ENCODE assay signal across 1 cellular context in the genomic region with DNA sequence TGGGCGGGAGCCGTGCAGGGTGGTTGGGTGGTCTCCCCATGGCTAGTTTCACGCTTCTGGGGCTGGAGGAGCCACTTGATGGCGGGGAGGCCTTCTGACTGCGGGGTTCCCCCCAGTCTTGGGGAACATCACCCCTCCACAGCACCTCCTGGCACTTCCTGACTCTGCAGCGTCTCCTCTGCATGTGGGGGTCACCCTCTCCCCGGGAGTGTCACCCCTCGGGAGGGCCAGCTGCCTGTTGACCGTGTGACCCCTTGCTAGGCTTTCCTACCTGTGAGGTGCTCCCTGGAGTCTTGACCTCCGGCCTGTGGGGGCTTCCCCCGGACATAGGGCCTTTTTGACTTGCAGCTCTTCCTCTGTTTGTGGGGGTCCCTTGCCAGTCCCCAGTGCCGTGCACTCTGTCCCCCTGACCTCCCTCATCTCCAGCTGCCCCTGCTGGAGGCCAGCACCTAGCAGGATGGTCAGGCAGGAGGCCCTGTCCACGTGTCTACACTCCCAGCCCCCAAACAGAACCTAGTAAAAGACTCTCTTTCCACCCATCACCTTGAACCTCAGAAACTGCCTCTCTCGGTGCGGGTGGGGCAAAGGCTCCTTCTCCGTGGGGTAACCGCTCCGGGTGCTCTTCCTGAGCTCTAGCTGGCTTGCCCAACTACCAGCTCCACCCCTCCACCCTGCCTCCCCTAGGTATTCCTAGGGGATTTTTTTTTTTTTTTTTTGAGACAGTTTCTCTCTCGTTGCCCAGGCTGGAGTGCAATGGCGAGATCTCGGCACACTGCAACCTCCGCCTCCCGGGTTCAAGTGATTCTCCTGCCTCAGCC.
TF ChIP-seq lines count a peak whose summit lies in the region.

No MANE protein-coding gene starts in this region.

TF ChIP-seq in GM12878, 131 proteins besides CTCF, POLR2A, EP300 and RAD21 (continued from another document):
- TF ChIP-seq CBX5 (IDR thresholded peaks at IDR 0.05; ENCODE audit: low read depth) (no peak), DPF2 (IDR thresholded peaks at IDR 0.05) (peak; percentile 41; the same call in 1 of the 2 replicates), IKZF1 (conservative IDR thresholded peaks at IDR 0.05) (peak; percentile 26; the same call in 1 of the 2 replicates), MXI1 (IDR thresholded peaks at IDR 0.05; ENCODE audit: low read depth, low read length) (no peak), ZNF384 (IDR thresholded peaks at IDR 0.05; ENCODE audit: borderline replicate concordance, low read depth, low read length) (no peak), FOXK2 (IDR thresholded peaks at IDR 0.05) (no peak), NR2F1 (conservative IDR thresholded peaks at IDR 0.05) (peak; percentile 94), SMAD1 (IDR thresholded peaks at IDR 0.05; ENCODE audit: low read depth, partially characterized antibody) (no peak), RCOR1 (conservative IDR thresholded peaks at IDR 0.05; ENCODE audit: low read depth, low read length) (no peak), PAX8 (IDR thresholded peaks at IDR 0.05) (no peak), GATAD2B (conservative IDR thresholded peaks at IDR 0.05; ENCODE audit: low read depth) (0 out of 2 replicates have a peak, but pooled peaks have one; percentile 48), NBN (IDR thresholded peaks at IDR 0.05) (no peak), IRF4 (IDR thresholded peaks at IDR 0.05; ENCODE audit: low read depth, low read length) (0 out of 2 replicates have a peak, but pooled peaks have one; percentile 3), RB1 (IDR thresholded peaks at IDR 0.05; ENCODE audit: borderline replicate concordance) (no peak), LARP7 (IDR thresholded peaks at IDR 0.05) (0 out of 2 replicates have a peak, but pooled peaks have one; percentile 51), CREM (IDR thresholded peaks at IDR 0.05; ENCODE audit: low read depth) (no peak), RBBP5 (conservative IDR thresholded peaks at IDR 0.05) (no peak), STAT1 (conservative IDR thresholded peaks at IDR 0.05) (no peak), CBFB (IDR thresholded peaks at IDR 0.05; ENCODE audit: low read depth) (no peak)
- TF ChIP-seq, protein P1, sequence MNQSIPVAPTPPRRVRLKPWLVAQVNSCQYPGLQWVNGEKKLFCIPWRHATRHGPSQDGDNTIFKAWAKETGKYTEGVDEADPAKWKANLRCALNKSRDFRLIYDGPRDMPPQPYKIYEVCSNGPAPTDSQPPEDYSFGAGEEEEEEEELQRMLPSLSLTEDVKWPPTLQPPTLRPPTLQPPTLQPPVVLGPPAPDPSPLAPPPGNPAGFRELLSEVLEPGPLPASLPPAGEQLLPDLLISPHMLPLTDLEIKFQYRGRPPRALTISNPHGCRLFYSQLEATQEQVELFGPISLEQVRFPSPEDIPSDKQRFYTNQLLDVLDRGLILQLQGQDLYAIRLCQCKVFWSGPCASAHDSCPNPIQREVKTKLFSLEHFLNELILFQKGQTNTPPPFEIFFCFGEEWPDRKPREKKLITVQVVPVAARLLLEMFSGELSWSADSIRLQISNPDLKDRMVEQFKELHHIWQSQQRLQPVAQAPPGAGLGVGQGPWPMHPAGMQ (IDR thresholded peaks at IDR 0.05; ENCODE audit: borderline replicate concordance) = no peak
- TF ChIP-seq, protein P2, sequence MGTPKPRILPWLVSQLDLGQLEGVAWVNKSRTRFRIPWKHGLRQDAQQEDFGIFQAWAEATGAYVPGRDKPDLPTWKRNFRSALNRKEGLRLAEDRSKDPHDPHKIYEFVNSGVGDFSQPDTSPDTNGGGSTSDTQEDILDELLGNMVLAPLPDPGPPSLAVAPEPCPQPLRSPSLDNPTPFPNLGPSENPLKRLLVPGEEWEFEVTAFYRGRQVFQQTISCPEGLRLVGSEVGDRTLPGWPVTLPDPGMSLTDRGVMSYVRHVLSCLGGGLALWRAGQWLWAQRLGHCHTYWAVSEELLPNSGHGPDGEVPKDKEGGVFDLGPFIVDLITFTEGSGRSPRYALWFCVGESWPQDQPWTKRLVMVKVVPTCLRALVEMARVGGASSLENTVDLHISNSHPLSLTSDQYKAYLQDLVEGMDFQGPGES (IDR thresholded peaks at IDR 0.05) = no peak
- TF ChIP-seq, protein P3, sequence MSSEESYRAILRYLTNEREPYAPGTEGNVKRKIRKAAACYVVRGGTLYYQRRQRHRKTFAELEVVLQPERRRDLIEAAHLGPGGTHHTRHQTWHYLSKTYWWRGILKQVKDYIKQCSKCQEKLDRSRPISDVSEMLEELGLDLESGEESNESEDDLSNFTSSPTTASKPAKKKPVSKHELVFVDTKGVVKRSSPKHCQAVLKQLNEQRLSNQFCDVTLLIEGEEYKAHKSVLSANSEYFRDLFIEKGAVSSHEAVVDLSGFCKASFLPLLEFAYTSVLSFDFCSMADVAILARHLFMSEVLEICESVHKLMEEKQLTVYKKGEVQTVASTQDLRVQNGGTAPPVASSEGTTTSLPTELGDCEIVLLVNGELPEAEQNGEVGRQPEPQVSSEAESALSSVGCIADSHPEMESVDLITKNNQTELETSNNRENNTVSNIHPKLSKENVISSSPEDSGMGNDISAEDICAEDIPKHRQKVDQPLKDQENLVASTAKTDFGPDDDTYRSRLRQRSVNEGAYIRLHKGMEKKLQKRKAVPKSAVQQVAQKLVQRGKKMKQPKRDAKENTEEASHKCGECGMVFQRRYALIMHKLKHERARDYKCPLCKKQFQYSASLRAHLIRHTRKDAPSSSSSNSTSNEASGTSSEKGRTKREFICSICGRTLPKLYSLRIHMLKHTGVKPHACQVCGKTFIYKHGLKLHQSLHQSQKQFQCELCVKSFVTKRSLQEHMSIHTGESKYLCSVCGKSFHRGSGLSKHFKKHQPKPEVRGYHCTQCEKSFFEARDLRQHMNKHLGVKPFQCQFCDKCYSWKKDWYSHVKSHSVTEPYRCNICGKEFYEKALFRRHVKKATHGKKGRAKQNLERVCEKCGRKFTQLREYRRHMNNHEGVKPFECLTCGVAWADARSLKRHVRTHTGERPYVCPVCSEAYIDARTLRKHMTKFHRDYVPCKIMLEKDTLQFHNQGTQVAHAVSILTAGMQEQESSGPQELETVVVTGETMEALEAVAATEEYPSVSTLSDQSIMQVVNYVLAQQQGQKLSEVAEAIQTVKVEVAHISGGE (CRISPR knock-in tag; IDR thresholded peaks at IDR 0.05) = no peak
- TF ChIP-seq, protein P4, sequence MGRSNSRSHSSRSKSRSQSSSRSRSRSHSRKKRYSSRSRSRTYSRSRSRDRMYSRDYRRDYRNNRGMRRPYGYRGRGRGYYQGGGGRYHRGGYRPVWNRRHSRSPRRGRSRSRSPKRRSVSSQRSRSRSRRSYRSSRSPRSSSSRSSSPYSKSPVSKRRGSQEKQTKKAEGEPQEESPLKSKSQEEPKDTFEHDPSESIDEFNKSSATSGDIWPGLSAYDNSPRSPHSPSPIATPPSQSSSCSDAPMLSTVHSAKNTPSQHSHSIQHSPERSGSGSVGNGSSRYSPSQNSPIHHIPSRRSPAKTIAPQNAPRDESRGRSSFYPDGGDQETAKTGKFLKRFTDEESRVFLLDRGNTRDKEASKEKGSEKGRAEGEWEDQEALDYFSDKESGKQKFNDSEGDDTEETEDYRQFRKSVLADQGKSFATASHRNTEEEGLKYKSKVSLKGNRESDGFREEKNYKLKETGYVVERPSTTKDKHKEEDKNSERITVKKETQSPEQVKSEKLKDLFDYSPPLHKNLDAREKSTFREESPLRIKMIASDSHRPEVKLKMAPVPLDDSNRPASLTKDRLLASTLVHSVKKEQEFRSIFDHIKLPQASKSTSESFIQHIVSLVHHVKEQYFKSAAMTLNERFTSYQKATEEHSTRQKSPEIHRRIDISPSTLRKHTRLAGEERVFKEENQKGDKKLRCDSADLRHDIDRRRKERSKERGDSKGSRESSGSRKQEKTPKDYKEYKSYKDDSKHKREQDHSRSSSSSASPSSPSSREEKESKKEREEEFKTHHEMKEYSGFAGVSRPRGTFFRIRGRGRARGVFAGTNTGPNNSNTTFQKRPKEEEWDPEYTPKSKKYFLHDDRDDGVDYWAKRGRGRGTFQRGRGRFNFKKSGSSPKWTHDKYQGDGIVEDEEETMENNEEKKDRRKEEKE (IDR thresholded peaks at IDR 0.05) = no peak
- TF ChIP-seq, protein P5, sequence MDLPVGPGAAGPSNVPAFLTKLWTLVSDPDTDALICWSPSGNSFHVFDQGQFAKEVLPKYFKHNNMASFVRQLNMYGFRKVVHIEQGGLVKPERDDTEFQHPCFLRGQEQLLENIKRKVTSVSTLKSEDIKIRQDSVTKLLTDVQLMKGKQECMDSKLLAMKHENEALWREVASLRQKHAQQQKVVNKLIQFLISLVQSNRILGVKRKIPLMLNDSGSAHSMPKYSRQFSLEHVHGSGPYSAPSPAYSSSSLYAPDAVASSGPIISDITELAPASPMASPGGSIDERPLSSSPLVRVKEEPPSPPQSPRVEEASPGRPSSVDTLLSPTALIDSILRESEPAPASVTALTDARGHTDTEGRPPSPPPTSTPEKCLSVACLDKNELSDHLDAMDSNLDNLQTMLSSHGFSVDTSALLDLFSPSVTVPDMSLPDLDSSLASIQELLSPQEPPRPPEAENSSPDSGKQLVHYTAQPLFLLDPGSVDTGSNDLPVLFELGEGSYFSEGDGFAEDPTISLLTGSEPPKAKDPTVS (IDR thresholded peaks at IDR 0.05; ENCODE audit: low read depth, low read length) = no peak
